Comparison of ENCODE assay signal across 11 cellular contexts in the genomic region with DNA sequence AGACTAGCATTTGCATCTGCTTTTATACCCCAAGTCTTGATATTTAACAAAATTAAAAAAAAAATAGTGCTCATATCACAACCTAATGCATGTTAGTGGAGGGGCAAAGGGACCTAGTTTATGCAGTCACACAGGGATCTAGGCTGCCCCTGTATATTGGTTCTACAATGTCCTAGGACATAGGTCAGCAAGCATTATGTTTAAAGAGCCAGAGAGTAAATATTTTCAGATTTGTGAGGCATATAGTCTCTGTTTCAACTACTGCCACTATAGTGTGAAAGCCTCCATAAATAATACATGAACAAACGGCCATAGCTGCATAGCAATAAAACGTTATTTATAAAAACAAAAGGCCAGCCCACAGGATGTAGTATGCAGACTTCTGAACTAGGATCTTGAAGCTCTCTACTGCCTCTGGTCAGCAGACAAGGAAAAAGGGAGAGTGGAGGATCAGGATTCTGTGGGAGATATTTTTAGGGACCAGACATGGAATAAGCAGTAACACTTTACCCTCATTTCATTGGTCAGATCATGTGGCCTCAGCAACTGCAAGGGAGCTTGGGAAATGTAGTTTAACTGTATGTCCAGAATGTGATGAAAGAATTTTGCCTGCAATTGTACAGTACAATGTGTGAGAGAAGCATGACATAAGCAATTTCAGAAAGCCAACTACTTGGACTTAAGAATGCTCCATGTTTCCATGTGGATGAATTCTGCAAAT.
A peak's percentile ranks its signal among the peaks of the same experiment; 100 is the strongest.
DNase-seq lines count a peak whose midpoint lies in the region; ATAC-seq, FAIRE-seq and TF ChIP-seq lines count a peak whose summit lies in the region.
"Had no signal": no experiment of that assay in that cellular context is flagged by ENCODE, and none has a peak within 500 bp of the region (broad histone marks: within the 10 kb centered on the region; RNA-seq: fewer than 3 reads in every experiment).

No MANE protein-coding gene starts in this region.

- no peaks in the 10 kb centered on the region for H3K9me3 ChIP-seq in pancreas

- intact Hi-C loops in pancreas (cut with DNase I), result no loop called here

- FAIRE-seq in pancreas (lab: Jason Lieb, UNC), result no peak

- ATAC-seq in pancreas (no peak), HG03439 (IDR thresholded peaks at IDR 0.05; ENCODE audit: unreplicated experiment) (no peak), HG03095 (IDR thresholded peaks at IDR 0.05; ENCODE audit: unreplicated experiment) (no peak)
- ATAC-seq: activated naive CD8-positive, alpha-beta T cell treated with anti-CD3 and anti-CD28 coated beads, Interleukin-2, amount 50 U/mL, for 24 hours had no signal

- no peaks in the 10 kb centered on the region for H3K4me1 ChIP-seq in pancreas

- no peak for TF ChIP-seq CTCF in pancreas (IDR thresholded peaks at IDR 0.05)

- DNase-seq in Ammon's horn (ENCODE audit: low spot score) (peak; percentile 12), G401 (ENCODE audit: low spot score) (peak; percentile 11), OCI-M1 (lab: John Stamatoyannopoulos, UW) (peak; percentile 79), iPS-NIHi11 (ENCODE audit: low spot score) (peak; percentile 42), pancreas (no peak), KBM-7 (no peak)
- DNase-seq: activated naive CD8-positive, alpha-beta T cell treated with anti-CD3 and anti-CD28 coated beads, Interleukin-2, amount 50 U/mL, for 24 hours; NCI-H1436 treated with DMSO at 0.1 percent for 48 hours; right cardiac atrium had no signal

- H3K36me3 ChIP-seq in pancreas, result no peaks in the 10 kb centered on the region

- H3K4me3 ChIP-seq in pancreas, result no peak overlapping the region

- no peaks in the 10 kb centered on the region for H3K27me3 ChIP-seq in pancreas

- WGBS in pancreas, 2 donors, result 24 to 26% methylated on average over 2 of the region's 2 CpGs

- in situ Hi-C loops in G401 (cut with HindIII; ENCODE audit: low sequenced_read_pairs) (no loop called here), KBM-7 (cut with MboI; ENCODE audit: low pct_unique_long_range_greater_than_20kb, low sequenced_read_pairs) (no loop called here)

- no peak overlapping the region for H3K27ac ChIP-seq in pancreas

Comparison
In these comparisons a context has a peak if more than half of its experiments do, and no peak if none do; other contexts are left out.
1. DNase-seq: peak in Ammon's horn (single experiment), G401 (single experiment), OCI-M1 (single experiment) and iPS-NIHi11 (single experiment); none in pancreas (0 of 6) and KBM-7 (single experiment).